Comparison of ENCODE assay signal across 9 cellular contexts in genomic region chrX:1593286-1594271, GRCh38. TPM values are rescaled to one million over a fixed set of nuclear protein-coding genes. Genes with fewer than 3 reads are reported as not detected.
DNase-seq lines count a peak whose midpoint lies in the region; ATAC-seq, FAIRE-seq and TF ChIP-seq lines count a peak whose summit lies in the region.
"Had no signal": no experiment of that assay in that cellular context is flagged by ENCODE, and none has a peak within 500 bp of the region (broad histone marks: within the 10 kb centered on the region; RNA-seq: fewer than 3 reads in every experiment).

No MANE protein-coding gene starts in this region.

- H3K27ac Mint-ChIP-seq in activated naive CD8-positive, alpha-beta T cell = peak overlapping the region; percentile 66
- H3K27ac Mint-ChIP-seq in stimulated activated naive CD8-positive, alpha-beta T cell treated with anti-CD3 and anti-CD28 coated beads, Interleukin-15, amount 100 ng/mL, for 72 hours = peak overlapping the region; percentile 98

- no peak for TF ChIP-seq CTCF in keratinocyte (optimal IDR thresholded peaks at IDR 0.05 in 1 of 3, IDR thresholded peaks at IDR 0.05 in 1 of 3, conservative IDR thresholded peaks at IDR 0.05 in 1 of 3; ENCODE audit: extremely low read depth in 1 of 3, insufficient read depth in 2 of 3, low read length in 3 of 3)

- H3K4me1 ChIP-seq in keratinocyte (ENCODE audit: control insufficient read depth, extremely low read depth, insufficient read depth, low read length) = peaks cover 3% of the 10 kb centered on the region

- peak overlapping the region; percentile 91 for H3K9ac ChIP-seq in keratinocyte (ENCODE audit: control insufficient read depth, extremely low read depth, insufficient read depth, low read length)

- no peak for FAIRE-seq in keratinocyte (lab: Jason Lieb, UNC)

- H3K4me3 Mint-ChIP-seq in activated naive CD8-positive, alpha-beta T cell = peak overlapping the region; percentile 91
- peak overlapping the region; percentile 99 for H3K4me3 Mint-ChIP-seq in stimulated activated naive CD8-positive, alpha-beta T cell treated with anti-CD3 and anti-CD28 coated beads, Interleukin-15, amount 100 ng/mL, for 72 hours

- no peaks in the 10 kb centered on the region for H3K27me3 Mint-ChIP-seq in activated naive CD8-positive, alpha-beta T cell
- no peaks in the 10 kb centered on the region for H3K27me3 Mint-ChIP-seq in stimulated activated naive CD8-positive, alpha-beta T cell treated with anti-CD3 and anti-CD28 coated beads, Interleukin-15, amount 100 ng/mL, for 72 hours

- peak; percentile 49 for DNase-seq in activated CD8-positive, alpha-beta memory T cell treated with anti-CD3 and anti-CD28 coated beads, Interleukin-2, amount 50 U/mL, for 48 hours
- DNase-seq in activated CD8-positive, alpha-beta memory T cell treated with anti-CD3 and anti-CD28 coated beads, Interleukin-2, amount 50 U/mL, for 4 hours = no peak
- no peak for DNase-seq in keratinocyte (ENCODE audit: low read depth, low spot score)
- peak in 1 of 2 donors; percentile 17 for DNase-seq in stimulated activated naive CD8-positive, alpha-beta T cell treated with anti-CD3 and anti-CD28 coated beads, Interleukin-15, amount 100 ng/mL, for 72 hours
- DNase-seq in SHP77 treated with DMSO at 0.1 percent for 48 hours (lab: John Stamatoyannopoulos, UW) = no peak
- DNase-seq: SW 1271 had no signal

- dilution Hi-C loops in keratinocyte (cut with MboI; ENCODE audit: extremely low pct_ligation_motif_present, low sequenced_read_pairs) = no loop called here

- H3K27ac ChIP-seq in keratinocyte (ENCODE audit: control insufficient read depth, insufficient read depth, low read length) = no peak overlapping the region

- no peak overlapping the region for H2AFZ ChIP-seq in keratinocyte (ENCODE audit: control insufficient read depth, low read length)

- peak overlapping the region; percentile 90 for H3K4me2 ChIP-seq in keratinocyte (ENCODE audit: control insufficient read depth, extremely low read depth, insufficient read depth, low read depth, low read length)

- ATAC-seq in stimulated activated naive CD8-positive, alpha-beta T cell treated with anti-CD3 and anti-CD28 coated beads, Interleukin-15, amount 100 ng/mL, for 72 hours = no peak
- ATAC-seq in GM18868 (IDR thresholded peaks at IDR 0.05; ENCODE audit: unreplicated experiment) (no peak), HG02981 (IDR thresholded peaks at IDR 0.05; ENCODE audit: unreplicated experiment) (no peak)

- peak overlapping the region; percentile 68 to 91 (median 83) for H3K4me3 ChIP-seq in keratinocyte (ENCODE audit: control insufficient read depth in 2 of 3, extremely low read depth in 1 of 3, insufficient read depth in 2 of 3, low read depth in 1 of 3, low read length in 3 of 3)

- no peaks in the 10 kb centered on the region for H3K36me3 Mint-ChIP-seq in activated naive CD8-positive, alpha-beta T cell

- H4K20me1 ChIP-seq in keratinocyte (ENCODE audit: control insufficient read depth, extremely low read depth, insufficient read depth, low read length) = no peaks in the 10 kb centered on the region

- H3K79me2 ChIP-seq in keratinocyte (ENCODE audit: control insufficient read depth, insufficient read depth, low read length) = peaks cover 64% of the 10 kb centered on the region

- no peaks in the 10 kb centered on the region for H3K9me3 ChIP-seq in keratinocyte (ENCODE audit: control insufficient read depth, low read depth, low read length)

- H3K9me3 Mint-ChIP-seq in activated naive CD8-positive, alpha-beta T cell (ENCODE audit: low read depth) = no peaks in the 10 kb centered on the region
- H3K9me3 Mint-ChIP-seq in stimulated activated naive CD8-positive, alpha-beta T cell treated with anti-CD3 and anti-CD28 coated beads, Interleukin-15, amount 100 ng/mL, for 72 hours = no peaks in the 10 kb centered on the region

- H3K4me1 Mint-ChIP-seq in activated naive CD8-positive, alpha-beta T cell (ENCODE audit: low read depth) = peaks cover 28% of the 10 kb centered on the region
- peaks cover 35% of the 10 kb centered on the region for H3K4me1 Mint-ChIP-seq in stimulated activated naive CD8-positive, alpha-beta T cell treated with anti-CD3 and anti-CD28 coated beads, Interleukin-15, amount 100 ng/mL, for 72 hours

- no peaks in the 10 kb centered on the region for H3K9me1 ChIP-seq in keratinocyte (ENCODE audit: control insufficient read depth, extremely low read depth, insufficient read depth, low read length)

- no peaks in the 10 kb centered on the region for H3K27me3 ChIP-seq in keratinocyte (ENCODE audit: control insufficient read depth, extremely low read depth, insufficient read depth, low read length)

- H3K36me3 ChIP-seq in keratinocyte (ENCODE audit: control insufficient read depth in 2 of 2, extremely low read depth in 1 of 2, insufficient read depth in 2 of 2, low read length in 2 of 2) = peaks cover 18 to 32% of the 10 kb centered on the region in 2 experiments

RNA-seq across cellular contexts. Expression of gene AKAP17A, which starts 2.2 kb away (rescaled TPM):
- polyA plus RNA-seq in keratinocyte = 12.8 to 15.1 TPM (median 13.8 TPM) in 3 replicates
- polyA plus RNA-seq in keratinocyte (2011; ENCODE audit: low read depth) = 10.1 TPM
- 6.9 and 13.2 TPM in 2 replicates for polyA plus RNA-seq in keratinocyte (2011; cell fraction: cytosol; rRNA removed)
- 61.1 and 68.7 TPM in 2 replicates for polyA plus RNA-seq in keratinocyte (2011; cell fraction: nucleus; rRNA removed)
- polyA plus RNA-seq in keratinocyte (2012; ENCODE audit: low replicate concordance) = 16.5 and 21.8 TPM in 2 replicates
- 3.5 to 14.5 TPM (median 3.7 TPM) in 3 replicates for polyA minus RNA-seq in keratinocyte
- 8.1 TPM for polyA minus RNA-seq in keratinocyte (2011; cell fraction: cytosol; rRNA and poly(A)+ RNA removed)
- 12.1 and 12.2 TPM in 2 replicates for polyA minus RNA-seq in keratinocyte (2011; cell fraction: nucleus; rRNA and poly(A)+ RNA removed)

RNA-seq across cellular contexts. Expression of gene ASMT, which starts 21.3 kb away (rescaled TPM):
- 0.08 to 0.23 TPM in 2 of 3 replicates, not detected in the other for polyA plus RNA-seq in keratinocyte
- polyA plus RNA-seq in keratinocyte (2011; ENCODE audit: low read depth) = not detected
- not detected in 2 replicates for polyA plus RNA-seq in keratinocyte (2011; cell fraction: cytosol; rRNA removed)
- 0.93 and 1.2 TPM in 2 replicates for polyA plus RNA-seq in keratinocyte (2011; cell fraction: nucleus; rRNA removed)
- 0.24 TPM in 1 of 2 replicates, not detected in the other for polyA plus RNA-seq in keratinocyte (2012; ENCODE audit: low replicate concordance)
- 0.73 TPM in 1 of 3 replicates, not detected in the others for polyA minus RNA-seq in keratinocyte
- polyA minus RNA-seq in keratinocyte (2011; cell fraction: cytosol; rRNA and poly(A)+ RNA removed) = not detected
- polyA minus RNA-seq in keratinocyte (2011; cell fraction: nucleus; rRNA and poly(A)+ RNA removed) = 0.78 TPM in 1 of 2 replicates, not detected in the other

RNA-seq across cellular contexts. Expression of gene P2RY8, which starts 56.6 kb away (rescaled TPM):
- polyA plus RNA-seq in keratinocyte = not detected in 3 replicates
- not detected for polyA plus RNA-seq in keratinocyte (2011; ENCODE audit: low read depth)
- not detected in 2 replicates for polyA plus RNA-seq in keratinocyte (2011; cell fraction: cytosol; rRNA removed)
- polyA plus RNA-seq in keratinocyte (2011; cell fraction: nucleus; rRNA removed) = not detected in 2 replicates
- polyA plus RNA-seq in keratinocyte (2012; ENCODE audit: low replicate concordance) = not detected in 2 replicates
- polyA minus RNA-seq in keratinocyte = not detected in 3 replicates
- polyA minus RNA-seq in keratinocyte (2011; cell fraction: cytosol; rRNA and poly(A)+ RNA removed) = not detected
- polyA minus RNA-seq in keratinocyte (2011; cell fraction: nucleus; rRNA and poly(A)+ RNA removed) = not detected in 2 replicates
